8 cellular contexts compared by ENCODE assay signal in genomic region chr16:51151951-51152663, GRCh38. TPM values are rescaled to one million over a fixed set of nuclear protein-coding genes. Genes with fewer than 3 reads are reported as not detected.
DNase-seq lines count a peak whose midpoint lies in the region; ATAC-seq and TF ChIP-seq lines count a peak whose summit lies in the region.

No MANE protein-coding gene starts in this region.

- H3K4me3 ChIP-seq in left lung (peak overlapping the region; percentile 3 to 14), upper lobe of left lung (peak overlapping the region in 3 of 4 donors; percentile 23 to 39 (median 33))

- 1 to 5% methylated on average over 26 to 53 of the region's 57 CpGs for WGBS in upper lobe of left lung, 2 donors

- peak; percentile 78 for DNase-seq in AG09319 (ENCODE audit: extremely low read depth, low read depth)
- peak; percentile 44 for DNase-seq in NCI-H1092 treated with DMSO at 0.1 percent for 48 hours (lab: John Stamatoyannopoulos, UW)
- peak; percentile 81 for DNase-seq in cortex of kidney (lab: John Stamatoyannopoulos, UW)
- DNase-seq in left lung = peak in 1 of 2 donors; percentile 68
- DNase-seq in upper lobe of left lung = peak in 1 of 2 donors; percentile 72
- DNase-seq in activated CD4-positive, CD25-positive, alpha-beta regulatory T cell (lab: John Stamatoyannopoulos, UW) = no peak

- H3K36me3 ChIP-seq in left lung (no peaks in the 10 kb centered on the region), upper lobe of left lung (no peaks in the 10 kb centered on the region)

- TF ChIP-seq POLR2A in upper lobe of left lung (IDR thresholded peaks at IDR 0.05) = no peak

- H3K9me3 ChIP-seq in left lung (no peaks in the 10 kb centered on the region), upper lobe of left lung (no peaks in the 10 kb centered on the region)

- intact Hi-C loops in left lung (cut with DNase I) = no loop called here

- H3K27me3 ChIP-seq in left lung = peaks cover 87 to 100% of the 10 kb centered on the region in 2 donors
- H3K27me3 ChIP-seq in upper lobe of left lung = peaks cover 0 to 71% (median 39%) of the 10 kb centered on the region in 4 donors

- H3K27ac ChIP-seq in left lung (no peak overlapping the region), upper lobe of left lung (no peak overlapping the region)

- TF ChIP-seq CTCF in AG09319 (IDR thresholded peaks at IDR 0.05; ENCODE audit: low read depth, low read length) (no peak; the same call in 1 of the 2 replicates), left lung (IDR thresholded peaks at IDR 0.05) (no peak), upper lobe of left lung (IDR thresholded peaks at IDR 0.05) (no peak)

- peaks cover 8 to 27% of the 10 kb centered on the region in 2 donors for H3K4me1 ChIP-seq in left lung
- peaks cover 19 to 55% (median 44%) of the 10 kb centered on the region in 4 donors for H3K4me1 ChIP-seq in upper lobe of left lung

- peak; percentile 38 for ATAC-seq in left lung
- ATAC-seq in upper lobe of left lung (ENCODE audit: low FRiP score in 2 of 2) = peak in 1 of 2 donors; percentile 38
- no peak for ATAC-seq in HG03520 (IDR thresholded peaks at IDR 0.05; ENCODE audit: unreplicated experiment)
- ATAC-seq in GM19397 (IDR thresholded peaks at IDR 0.05; ENCODE audit: unreplicated experiment) = no peak

- no peak for TF ChIP-seq EP300 in upper lobe of left lung (IDR thresholded peaks at IDR 0.05)

RNA-seq across cellular contexts. Expression of gene SALL1, which starts 1.0 kb away (rescaled TPM):
- total RNA-seq in left lung = not detected
- total RNA-seq in upper lobe of left lung = under 1 TPM in 2 of 6 donors, not detected in 4; 0.10 to 0.23 TPM

Comparison
In these comparisons a context has a peak if more than half of its experiments do, and no peak if none do; other contexts are left out.
1. DNase-seq: peak in AG09319 (single experiment), NCI-H1092 treated with DMSO at 0.1 percent for 48 hours (single experiment) and cortex of kidney (single experiment); none in activated CD4-positive, CD25-positive, alpha-beta regulatory T cell (0 of 4).